17 cellular contexts compared by ENCODE assay signal in genomic region chr11:131883332-131883731, GRCh38.
DNase-seq lines count a peak whose midpoint lies in the region; ATAC-seq and TF ChIP-seq lines count a peak whose summit lies in the region.
"Had no signal": no experiment of that assay in that cellular context is flagged by ENCODE, and none has a peak within 500 bp of the region (broad histone marks: within the 10 kb centered on the region; RNA-seq: fewer than 3 reads in every experiment).

No MANE protein-coding gene starts in this region.

- 0 out of 3 replicates have a peak, but pooled peaks have one; percentile 6 for TF ChIP-seq CTCF in GM12872 (IDR thresholded peaks at IDR 0.05; ENCODE audit: insufficient read depth, low read depth, low read length)
- peak; percentile 46 for TF ChIP-seq CTCF in HFFc6 (IDR thresholded peaks at IDR 0.05)
- TF ChIP-seq CTCF in choroid plexus epithelial cell (conservative IDR thresholded peaks at IDR 0.05; ENCODE audit: low read depth, low read length), result peak; percentile 5
- TF ChIP-seq CTCF in epithelial cell of proximal tubule (conservative IDR thresholded peaks at IDR 0.05; ENCODE audit: low read depth, low read length), result peak; percentile 17
- TF ChIP-seq CTCF in PC-3 (conservative IDR thresholded peaks at IDR 0.05; ENCODE audit: low read depth, low read length), result no peak

- no peaks in the 10 kb centered on the region for H4K20me1 ChIP-seq in PC-3 (ENCODE audit: low read length)

- peaks cover 8% of the 10 kb centered on the region for H3K4me1 Mint-ChIP-seq in HFFc6 (ENCODE audit: low read depth)

- H3K27ac Mint-ChIP-seq in HFFc6, result no peak overlapping the region
- H3K27ac Mint-ChIP-seq: CD4-positive, alpha-beta T cell had no signal

- H3K79me2 ChIP-seq in PC-3 (ENCODE audit: low read length), result no peaks in the 10 kb centered on the region

- CTCF ChIA-PET in PC-3 (lab: Charles Lee), result no interaction called here

- H3F3A ChIP-seq in PC-3 (ENCODE audit: low read length, unreplicated experiment), result no peaks in the 10 kb centered on the region

- H3K36me3 Mint-ChIP-seq in HFFc6 (ENCODE audit: low read depth), result no peaks in the 10 kb centered on the region; the same call in 1 of the 2 replicates

- H3K27me3 ChIP-seq in PC-3 (ENCODE audit: low read length), result no peaks in the 10 kb centered on the region

- H3K27ac ChIP-seq in PC-3 (ENCODE audit: low read length), result no peak overlapping the region
- H3K27ac ChIP-seq: C4-2B had no signal

- H3K27me3 Mint-ChIP-seq in HFFc6 (ENCODE audit: insufficient read depth), result no peaks in the 10 kb centered on the region
- H3K27me3 Mint-ChIP-seq: CD4-positive, alpha-beta T cell had no signal

- BruUV-seq in PC-3 (replicated peaks; lab: Mats Ljungman, UMichigan), result no TSS peak

- no peak overlapping the region for H3K9ac ChIP-seq in PC-3 (ENCODE audit: low read length)

- H3K9me2 ChIP-seq in PC-3 (replicated peaks; ENCODE audit: low read length), result no peaks in the 10 kb centered on the region

- H3K9me3 Mint-ChIP-seq in HFFc6, result no peaks in the 10 kb centered on the region
- H3K9me3 Mint-ChIP-seq: CD4-positive, alpha-beta T cell had no signal

- no peak overlapping the region for H2AFZ ChIP-seq in PC-3 (ENCODE audit: low read length)

- H3K4me3 Mint-ChIP-seq in HFFc6, result no peak overlapping the region
- H3K4me3 Mint-ChIP-seq: CD4-positive, alpha-beta T cell had no signal

- no peak for DNase-seq in HFFc6
- DNase-seq in choroid plexus epithelial cell (ENCODE audit: low read depth), result no peak
- no peak for DNase-seq in epithelial cell of proximal tubule (ENCODE audit: low read depth)
- no peak for DNase-seq in activated T-cell treated with anti-CD3 and anti-CD28 coated beads, Interleukin-2, amount 50 U/mL, for 1 hour
- no peak for DNase-seq in NCI-H1436 (lab: John Stamatoyannopoulos, UW)
- no peak for DNase-seq in AML-193 (lab: John Stamatoyannopoulos, UW)
- no peak for DNase-seq in PC-3
- DNase-seq: ACHN; CD4-positive, alpha-beta T cell; DMS153; DMS79 treated with DMSO at 0.1 percent for 48 hours; GF-D8; KG1 had no signal

- POLR2A ChIA-PET in PC-3 (lab: Charles Lee; ENCODE audit: unreplicated experiment), result no interaction called here

- no peak overlapping the region for H3K4me3 ChIP-seq in choroid plexus epithelial cell (ENCODE audit: low read depth, low read length)
- H3K4me3 ChIP-seq in epithelial cell of proximal tubule (ENCODE audit: low read depth, low read length), result no peak overlapping the region
- H3K4me3 ChIP-seq in PC-3 (ENCODE audit: low read length), result no peak overlapping the region
- H3K4me3 ChIP-seq: GM12878 had no signal

- no peaks in the 10 kb centered on the region for H3K36me3 ChIP-seq in PC-3 (ENCODE audit: low read depth, low read length)

- intact Hi-C loops in PC-3 (cut with micrococcal nuclease), result no loop called here

- H3K4me2 ChIP-seq in PC-3 (ENCODE audit: low read length), result no peak overlapping the region

- no peak for ATAC-seq in PC-3
- ATAC-seq: GM12878, HCT116 had no signal

- H3K4me1 ChIP-seq in PC-3 (ENCODE audit: insufficient read depth, low read length), result peaks cover 24% of the 10 kb centered on the region

- no peaks in the 10 kb centered on the region for H3K9me3 ChIP-seq in PC-3 (ENCODE audit: low read length)
